In genomic region chr6:169810066-169810989, GRCh38 we compare ENCODE assay signal across 15 cellular contexts. TPM values are rescaled to one million over a fixed set of nuclear protein-coding genes. Genes with fewer than 3 reads are reported as not detected.
DNase-seq lines count a peak whose midpoint lies in the region; ATAC-seq, FAIRE-seq and TF ChIP-seq lines count a peak whose summit lies in the region.
"Had no signal": no experiment of that assay in that cellular context is flagged by ENCODE, and none has a peak within 500 bp of the region (broad histone marks: within the 10 kb centered on the region; RNA-seq: fewer than 3 reads in every experiment).

No MANE protein-coding gene starts in this region.

- H3K4me1 Mint-ChIP-seq in activated naive CD8-positive, alpha-beta T cell treated with anti-CD3 and anti-CD28 coated beads, Interleukin-2, amount 50 U/mL, for 24 hours = peaks cover 22% of the 10 kb centered on the region
- peaks cover 29% of the 10 kb centered on the region for H3K4me1 Mint-ChIP-seq in activated naive CD8-positive, alpha-beta T cell treated with anti-CD3 and anti-CD28 coated beads for 36 hours
- no peaks in the 10 kb centered on the region for H3K4me1 Mint-ChIP-seq in CD14-positive monocyte

- no peak overlapping the region for H3K27ac Mint-ChIP-seq in activated naive CD8-positive, alpha-beta T cell treated with anti-CD3 and anti-CD28 coated beads, Interleukin-2, amount 50 U/mL, for 24 hours
- no peak overlapping the region for H3K27ac Mint-ChIP-seq in activated naive CD8-positive, alpha-beta T cell treated with anti-CD3 and anti-CD28 coated beads for 36 hours
- peak overlapping the region in 2 of 7 donors; percentile 6 to 16 for H3K27ac Mint-ChIP-seq in CD14-positive monocyte

- H4K20me1 ChIP-seq in SU-DHL-6 (ENCODE audit: low read depth, low read length) (no peaks in the 10 kb centered on the region), keratinocyte (ENCODE audit: control insufficient read depth, extremely low read depth, insufficient read depth, low read length) (no peaks in the 10 kb centered on the region)

- TF ChIP-seq CTCF in SU-DHL-6 (IDR thresholded peaks at IDR 0.05; ENCODE audit: insufficient read depth, low read length, poor library complexity, severe bottlenecking) = no peak
- TF ChIP-seq CTCF in keratinocyte (optimal IDR thresholded peaks at IDR 0.05 in 1 of 3, IDR thresholded peaks at IDR 0.05 in 1 of 3, conservative IDR thresholded peaks at IDR 0.05 in 1 of 3; ENCODE audit: extremely low read depth in 1 of 3, insufficient read depth in 2 of 3, low read length in 3 of 3) = no peak
- no peak for TF ChIP-seq CTCF in CD14-positive monocyte (IDR thresholded peaks at IDR 0.05)

- H3K9me1 ChIP-seq in keratinocyte (ENCODE audit: control insufficient read depth, extremely low read depth, insufficient read depth, low read length) = no peaks in the 10 kb centered on the region

- H3K4me3 Mint-ChIP-seq in activated naive CD8-positive, alpha-beta T cell treated with anti-CD3 and anti-CD28 coated beads, Interleukin-2, amount 50 U/mL, for 24 hours = no peak overlapping the region
- H3K4me3 Mint-ChIP-seq in activated naive CD8-positive, alpha-beta T cell treated with anti-CD3 and anti-CD28 coated beads for 36 hours = no peak overlapping the region
- no peak overlapping the region for H3K4me3 Mint-ChIP-seq in CD14-positive monocyte

- ATAC-seq in activated naive CD8-positive, alpha-beta T cell treated with anti-CD3 and anti-CD28 coated beads, Interleukin-2, amount 50 U/mL, for 24 hours = peak; percentile 37
- no peak for ATAC-seq in GM21390 (IDR thresholded peaks at IDR 0.05; ENCODE audit: unreplicated experiment)
- ATAC-seq in activated CD4-positive, CD25-positive, alpha-beta regulatory T cell treated with anti-CD3 and anti-CD28 coated beads, Interleukin-2, amount 50 U/mL, for 24 hours = no peak
- ATAC-seq: stimulated activated naive CD8-positive, alpha-beta T cell treated with anti-CD3 and anti-CD28 coated beads, Interleukin-15, amount 100 ng/mL, for 72 hours had no signal

- FAIRE-seq in keratinocyte (lab: Jason Lieb, UNC) = peak; percentile 48

- H3K27me3 ChIP-seq in SU-DHL-6 (ENCODE audit: low read length) (no peaks in the 10 kb centered on the region), keratinocyte (ENCODE audit: control insufficient read depth, extremely low read depth, insufficient read depth, low read length) (no peaks in the 10 kb centered on the region)

- no peaks in the 10 kb centered on the region for H3K36me3 Mint-ChIP-seq in activated naive CD8-positive, alpha-beta T cell treated with anti-CD3 and anti-CD28 coated beads, Interleukin-2, amount 50 U/mL, for 24 hours (ENCODE audit: low read depth)
- no peaks in the 10 kb centered on the region for H3K36me3 Mint-ChIP-seq in activated naive CD8-positive, alpha-beta T cell treated with anti-CD3 and anti-CD28 coated beads for 36 hours
- H3K36me3 Mint-ChIP-seq in CD14-positive monocyte = no peaks in the 10 kb centered on the region

- intact Hi-C loops in CD14-positive monocyte (cut with micrococcal nuclease) = no loop called here

- H3K9me2 ChIP-seq in SU-DHL-6 (replicated peaks; ENCODE audit: insufficient read depth, low read length) = no peaks in the 10 kb centered on the region

- no peaks in the 10 kb centered on the region for H3F3A ChIP-seq in SU-DHL-6 (ENCODE audit: insufficient read depth)

- DNase-seq in activated naive CD8-positive, alpha-beta T cell treated with anti-CD3 and anti-CD28 coated beads, Interleukin-2, amount 50 U/mL, for 24 hours = no peak
- DNase-seq in activated naive CD8-positive, alpha-beta T cell treated with anti-CD3 and anti-CD28 coated beads for 36 hours = no peak
- DNase-seq in keratinocyte (ENCODE audit: low read depth, low spot score) = no peak
- DNase-seq in CD14-positive monocyte (ENCODE audit: low spot score) = no peak
- DNase-seq in substantia nigra (lab: John Stamatoyannopoulos, UW) = no peak
- DNase-seq: activated T-cell treated with anti-CD3 and anti-CD28 coated beads, Interleukin-2, amount 50 U/mL, for 48 hours; caudate nucleus; HCEC 1CT; kidney glomerular epithelial cell; occipital lobe; stimulated activated CD4-positive, alpha-beta T cell treated with anti-CD3 and anti-CD28 coated beads, Interleukin-1b, Interleukin-23, amount 100 ng/mL, for 48 hours; stimulated activated naive CD8-positive, alpha-beta T cell treated with anti-CD3 and anti-CD28 coated beads, Interleukin-15, amount 100 ng/mL, for 72 hours had no signal

- H3K9ac ChIP-seq in SU-DHL-6 (ENCODE audit: low read length) (no peak overlapping the region), keratinocyte (ENCODE audit: control insufficient read depth, extremely low read depth, insufficient read depth, low read length) (no peak overlapping the region)

- no peak overlapping the region for H3K4me2 ChIP-seq in SU-DHL-6 (ENCODE audit: low read depth, low read length, poor library complexity, severe bottlenecking)
- H3K4me2 ChIP-seq in keratinocyte (ENCODE audit: control insufficient read depth, extremely low read depth, insufficient read depth, low read depth, low read length) = peak overlapping the region; percentile 48

- no peaks in the 10 kb centered on the region for H3K9me3 ChIP-seq in SU-DHL-6 (ENCODE audit: insufficient read depth, low read length)
- no peaks in the 10 kb centered on the region for H3K9me3 ChIP-seq in keratinocyte (ENCODE audit: control insufficient read depth, low read depth, low read length)

- H3K27me3 Mint-ChIP-seq in activated naive CD8-positive, alpha-beta T cell treated with anti-CD3 and anti-CD28 coated beads, Interleukin-2, amount 50 U/mL, for 24 hours = peaks cover 32% of the 10 kb centered on the region
- peaks cover 48% of the 10 kb centered on the region for H3K27me3 Mint-ChIP-seq in activated naive CD8-positive, alpha-beta T cell treated with anti-CD3 and anti-CD28 coated beads for 36 hours
- peaks cover 7 to 12% (median 8%) of the 10 kb centered on the region in 3 donors for H3K27me3 Mint-ChIP-seq in CD14-positive monocyte (ENCODE audit: low read depth in 3 of 3)

- H3K9me3 Mint-ChIP-seq in activated naive CD8-positive, alpha-beta T cell treated with anti-CD3 and anti-CD28 coated beads, Interleukin-2, amount 50 U/mL, for 24 hours = no peaks in the 10 kb centered on the region
- no peaks in the 10 kb centered on the region for H3K9me3 Mint-ChIP-seq in activated naive CD8-positive, alpha-beta T cell treated with anti-CD3 and anti-CD28 coated beads for 36 hours
- H3K9me3 Mint-ChIP-seq in CD14-positive monocyte = peaks cover 0 to 7% (median 2%) of the 10 kb centered on the region in 7 donors
- H3K9me3 Mint-ChIP-seq: stimulated activated naive CD8-positive, alpha-beta T cell treated with anti-CD3 and anti-CD28 coated beads, Interleukin-15, amount 100 ng/mL, for 72 hours had no signal

- H2AFZ ChIP-seq in SU-DHL-6 (ENCODE audit: low read depth, low read length, severe bottlenecking) (peak overlapping the region; percentile 10), keratinocyte (ENCODE audit: control insufficient read depth, low read length) (peak overlapping the region; percentile 76)

- peaks cover 6% of the 10 kb centered on the region for H3K4me1 ChIP-seq in keratinocyte (ENCODE audit: control insufficient read depth, extremely low read depth, insufficient read depth, low read length)

- H3K4me3 ChIP-seq in SU-DHL-6 (ENCODE audit: insufficient read depth, low read length, poor library complexity, severe bottlenecking) (no peak overlapping the region), keratinocyte (ENCODE audit: control insufficient read depth in 2 of 3, extremely low read depth in 1 of 3, insufficient read depth in 2 of 3, low read depth in 1 of 3, low read length in 3 of 3) (no peak overlapping the region)

- H3K79me2 ChIP-seq in SU-DHL-6 (ENCODE audit: insufficient read depth, low read length) (no peaks in the 10 kb centered on the region), keratinocyte (ENCODE audit: control insufficient read depth, insufficient read depth, low read length) (no peaks in the 10 kb centered on the region)

- no peak overlapping the region for H3K27ac ChIP-seq in SU-DHL-6 (ENCODE audit: low read depth, low read length)
- no peak overlapping the region for H3K27ac ChIP-seq in keratinocyte (ENCODE audit: control insufficient read depth, insufficient read depth, low read length)
- H3K27ac ChIP-seq in substantia nigra (ENCODE audit: low read depth, low read length, poor library complexity, severe bottlenecking) = no peak overlapping the region

- H3K36me3 ChIP-seq in SU-DHL-6 (ENCODE audit: low read length) (no peaks in the 10 kb centered on the region), keratinocyte (ENCODE audit: control insufficient read depth in 2 of 2, extremely low read depth in 1 of 2, insufficient read depth in 2 of 2, low read length in 2 of 2) (no peaks in the 10 kb centered on the region)

- dilution Hi-C loops in keratinocyte (cut with MboI; ENCODE audit: extremely low pct_ligation_motif_present, low sequenced_read_pairs) = no loop called here

RNA-seq across cellular contexts. Expression of gene ERMARD, which starts 58.9 kb away (rescaled TPM):
- 10 to 100 TPM; 24.0 to 26.2 TPM for total RNA-seq in activated naive CD8-positive, alpha-beta T cell treated with anti-CD3 and anti-CD28 coated beads for 36 hours
- 25.6 to 37.9 TPM (median 37.2 TPM) in 3 replicates for polyA plus RNA-seq in keratinocyte
- polyA plus RNA-seq in keratinocyte (2011; ENCODE audit: low read depth) = 22.5 TPM
- 19.5 TPM in 2 replicates for polyA plus RNA-seq in keratinocyte (2011; cell fraction: cytosol; rRNA removed)
- 82.1 and 88.6 TPM in 2 replicates for polyA plus RNA-seq in keratinocyte (2011; cell fraction: nucleus; rRNA removed)
- 17.9 and 23.1 TPM in 2 replicates for polyA plus RNA-seq in keratinocyte (2012; ENCODE audit: low replicate concordance)
- polyA minus RNA-seq in keratinocyte = 16.1 to 44.5 TPM (median 16.6 TPM) in 3 replicates
- 11.9 TPM for polyA minus RNA-seq in keratinocyte (2011; cell fraction: cytosol; rRNA and poly(A)+ RNA removed)
- polyA minus RNA-seq in keratinocyte (2011; cell fraction: nucleus; rRNA and poly(A)+ RNA removed) = 11.4 and 19.5 TPM in 2 replicates
- polyA plus RNA-seq in CD14-positive monocyte = 10 to 100 TPM; 10.6 to 11.2 TPM

RNA-seq across cellular contexts. Expression of gene DYNLT2, which starts 59.0 kb away (rescaled TPM):
- 1 to 10 TPM; 2.0 TPM for total RNA-seq in activated naive CD8-positive, alpha-beta T cell treated with anti-CD3 and anti-CD28 coated beads for 36 hours
- polyA plus RNA-seq in keratinocyte (0.17 to 0.58 TPM (median 0.21 TPM) in 3 replicates), CD14-positive monocyte (under 1 TPM; 0.19 to 0.86 TPM)
- 0.91 TPM for polyA plus RNA-seq in keratinocyte (2011; ENCODE audit: low read depth)
- 0.06 TPM in 1 of 2 replicates, not detected in the other for polyA plus RNA-seq in keratinocyte (2011; cell fraction: cytosol; rRNA removed)
- polyA plus RNA-seq in keratinocyte (2011; cell fraction: nucleus; rRNA removed) = 0.36 and 0.59 TPM in 2 replicates
- polyA plus RNA-seq in keratinocyte (2012; ENCODE audit: low replicate concordance) = 0.23 and 0.92 TPM in 2 replicates
- 0.22 TPM in 1 of 3 replicates, not detected in the others for polyA minus RNA-seq in keratinocyte
- polyA minus RNA-seq in keratinocyte (2011; cell fraction: cytosol; rRNA and poly(A)+ RNA removed) = not detected
- polyA minus RNA-seq in keratinocyte (2011; cell fraction: nucleus; rRNA and poly(A)+ RNA removed) = not detected in 2 replicates
